In genomic region chr22:39559456-39560105, GRCh38 we compare ENCODE assay signal across 11 cellular contexts. TPM values are rescaled to one million over a fixed set of nuclear protein-coding genes. Genes with fewer than 3 reads are reported as not detected.
DNase-seq lines count a peak whose midpoint lies in the region; ATAC-seq and TF ChIP-seq lines count a peak whose summit lies in the region.
"Had no signal": no experiment of that assay in that cellular context is flagged by ENCODE, and none has a peak within 500 bp of the region (broad histone marks: within the 10 kb centered on the region; RNA-seq: fewer than 3 reads in every experiment).

No MANE protein-coding gene starts in this region.

- no peaks in the 10 kb centered on the region for H3K9me3 Mint-ChIP-seq in activated CD4-positive, alpha-beta T cell treated with anti-CD3 and anti-CD28 coated beads for 36 hours (ENCODE audit: low read depth)

- no peak for ATAC-seq in activated CD4-positive, alpha-beta T cell treated with anti-CD3 and anti-CD28 coated beads for 36 hours

- no peaks in the 10 kb centered on the region for H3K9me2 ChIP-seq in MM.1S (replicated peaks; ENCODE audit: insufficient read depth, low read length)

- no peak overlapping the region for H3K4me2 ChIP-seq in MM.1S (ENCODE audit: low read depth, low read length)

- H3K4me1 ChIP-seq in MM.1S (ENCODE audit: low read length) = no peaks in the 10 kb centered on the region

- no peaks in the 10 kb centered on the region for H3K36me3 Mint-ChIP-seq in activated CD4-positive, alpha-beta T cell treated with anti-CD3 and anti-CD28 coated beads for 36 hours (ENCODE audit: low read depth)
- H3K36me3 Mint-ChIP-seq: brain had no signal

- no peak overlapping the region for H2AFZ ChIP-seq in MM.1S (ENCODE audit: low read length)

- H3K9ac ChIP-seq in MM.1S (ENCODE audit: low read length) = no peak overlapping the region

- peaks cover 2% of the 10 kb centered on the region for H3K4me1 Mint-ChIP-seq in activated CD4-positive, alpha-beta T cell treated with anti-CD3 and anti-CD28 coated beads for 36 hours

- H3K27ac ChIP-seq in MM.1S (ENCODE audit: low read length) (no peak overlapping the region), dorsolateral prefrontal cortex (peak overlapping the region in 1 of 59 donors; percentile 11)

- no peaks in the 10 kb centered on the region for H3K36me3 ChIP-seq in MM.1S (replicated peaks; ENCODE audit: insufficient read depth, low read length)

- POLR2A ChIA-PET in activated CD4-positive, alpha-beta T cell treated with anti-CD3 and anti-CD28 coated beads for 36 hours (lab: Charles Lee) = no interaction called here

- DNase-seq in activated CD4-positive, alpha-beta T cell treated with anti-CD3 and anti-CD28 coated beads for 36 hours = peak; percentile 44
- DNase-seq in activated CD4-positive, alpha-beta T cell treated with anti-CD3 and anti-CD28 coated beads for 48 hours = no peak
- DNase-seq in MM.1S = no peak
- DNase-seq in dorsolateral prefrontal cortex = no peak
- peak; percentile 16 for DNase-seq in renal cortical epithelial cell (ENCODE audit: low read depth)
- DNase-seq in KG1 (lab: John Stamatoyannopoulos, UW) = no peak
- no peak for DNase-seq in OCI-M2 (lab: John Stamatoyannopoulos, UW; ENCODE audit: unreplicated experiment)
- no peak for DNase-seq in germinal center (ENCODE audit: low spot score)
- DNase-seq: Karpas-422 had no signal

- CTCF ChIA-PET in activated CD4-positive, alpha-beta T cell treated with anti-CD3 and anti-CD28 coated beads for 36 hours (lab: Charles Lee) = interaction anchor here (0.6 to 0.7 kb wide), 3 partner anchors 25 to 451 kb away, joined by 3 to 4 read pairs (median 3); no protein-coding TSS in a partner anchor

- peaks cover 63% of the 10 kb centered on the region for H3K27me3 ChIP-seq in MM.1S (replicated peaks; ENCODE audit: insufficient read depth, low read length)
- peaks cover 0 to 38% (median 4%) of the 10 kb centered on the region in 45 donors for H3K27me3 ChIP-seq in dorsolateral prefrontal cortex

- no peaks in the 10 kb centered on the region for H3F3A ChIP-seq in MM.1S (ENCODE audit: insufficient read depth, low read length)

- no peaks in the 10 kb centered on the region for H4K20me1 ChIP-seq in MM.1S (ENCODE audit: insufficient read depth, low read length)

- no peak overlapping the region for H3K27ac Mint-ChIP-seq in activated CD4-positive, alpha-beta T cell treated with anti-CD3 and anti-CD28 coated beads for 36 hours

- intact Hi-C loops in activated CD4-positive, alpha-beta T cell treated with anti-CD3 and anti-CD28 coated beads for 36 hours (cut with DNase I, micrococcal nuclease) = loop anchor here in 1 of 2 experiments (5.0 kb wide), 2 partner anchors 383 to 478 kb away; no protein-coding TSS in a partner anchor
- intact Hi-C loops in dorsolateral prefrontal cortex (cut with DNase I) = loop anchor here in 1 of 2 donors (5.0 kb wide), 1 partner anchor 463 kb away; no protein-coding TSS in a partner anchor

- H3K4me3 ChIP-seq in MM.1S (ENCODE audit: low read length) = no peak overlapping the region
- peak overlapping the region in 49 of 59 donors; percentile 7 to 72 (median 59) for H3K4me3 ChIP-seq in dorsolateral prefrontal cortex

- no peaks in the 10 kb centered on the region for H3K79me2 ChIP-seq in MM.1S (ENCODE audit: low read length)

- no peak overlapping the region for H3K4me3 Mint-ChIP-seq in activated CD4-positive, alpha-beta T cell treated with anti-CD3 and anti-CD28 coated beads for 36 hours

- TF ChIP-seq CTCF in MM.1S (IDR thresholded peaks at IDR 0.05; ENCODE audit: low read length) = peak; percentile 70
- TF ChIP-seq CTCF in dorsolateral prefrontal cortex (IDR thresholded peaks at IDR 0.05 in 54 of 56, conservative IDR thresholded peaks at IDR 0.05 in 2 of 56; ENCODE audit: low read depth in 1 of 56, partially characterized antibody in 56 of 56) = peak in 24 of 56 donors; percentile 11 to 40 (median 22)

- no peaks in the 10 kb centered on the region for H3K9me3 ChIP-seq in MM.1S (replicated peaks; ENCODE audit: insufficient read depth, low read length)

- H3K27me3 Mint-ChIP-seq in activated CD4-positive, alpha-beta T cell treated with anti-CD3 and anti-CD28 coated beads for 36 hours = peaks cover 19% of the 10 kb centered on the region

RNA-seq across cellular contexts. Expression of gene CACNA1I, which starts 11.0 kb away (rescaled TPM):
- under 1 TPM; 0.37 to 0.39 TPM for total RNA-seq in activated CD4-positive, alpha-beta T cell treated with anti-CD3 and anti-CD28 coated beads for 36 hours
- total RNA-seq in dorsolateral prefrontal cortex (10 to 100 TPM in 119 of 120 experiments, 1 to 10 TPM in 1; 7.4 to 42.2 (median 25.6) TPM), renal cortical epithelial cell (0.10 TPM in 1 of 2 replicates, not detected in the other)
- total RNA-seq: lung microvascular endothelial cell had no signal

RNA-seq across cellular contexts. Expression of gene RPS19BP1, which starts 27.0 kb away (rescaled TPM):
- 10 to 100 TPM; 42.8 to 68.8 TPM for total RNA-seq in activated CD4-positive, alpha-beta T cell treated with anti-CD3 and anti-CD28 coated beads for 36 hours
- total RNA-seq in dorsolateral prefrontal cortex (100 to 1,000 TPM in 2 of 120 experiments, 10 to 100 TPM in 118; 44.3 to 109 (median 63.6) TPM), renal cortical epithelial cell (47.1 and 49.5 TPM in 2 replicates)

RNA-seq across cellular contexts. Expression of gene ATF4, which starts 39.2 kb away (rescaled TPM):
- 100 to 1,000 TPM; 580 to 680 TPM for total RNA-seq in activated CD4-positive, alpha-beta T cell treated with anti-CD3 and anti-CD28 coated beads for 36 hours
- total RNA-seq in dorsolateral prefrontal cortex (100 to 1,000 TPM; 110 to 287 (median 161) TPM), renal cortical epithelial cell (177 and 255 TPM in 2 replicates)

RNA-seq across cellular contexts. Expression of gene MIEF1, which starts 57.5 kb away (rescaled TPM):
- total RNA-seq in activated CD4-positive, alpha-beta T cell treated with anti-CD3 and anti-CD28 coated beads for 36 hours = 10 to 100 TPM; 43.2 to 44.9 TPM
- total RNA-seq in dorsolateral prefrontal cortex (10 to 100 TPM; 21.3 to 40.7 (median 28.0) TPM), renal cortical epithelial cell (21.4 and 29.4 TPM in 2 replicates)

Comparison
In these comparisons a context has a peak if more than half of its experiments do, and no peak if none do; other contexts are left out.
1. DNase-seq: peak in activated CD4-positive, alpha-beta T cell treated with anti-CD3 and anti-CD28 coated beads for 36 hours (single experiment) and renal cortical epithelial cell (single experiment); none in activated CD4-positive, alpha-beta T cell treated with anti-CD3 and anti-CD28 coated beads for 48 hours (single experiment), MM.1S (single experiment), dorsolateral prefrontal cortex (0 of 10), KG1 (single experiment), OCI-M2 (single experiment) and germinal center (single experiment).